Comparison of ENCODE assay signal across 31 cellular contexts in the genomic region with DNA sequence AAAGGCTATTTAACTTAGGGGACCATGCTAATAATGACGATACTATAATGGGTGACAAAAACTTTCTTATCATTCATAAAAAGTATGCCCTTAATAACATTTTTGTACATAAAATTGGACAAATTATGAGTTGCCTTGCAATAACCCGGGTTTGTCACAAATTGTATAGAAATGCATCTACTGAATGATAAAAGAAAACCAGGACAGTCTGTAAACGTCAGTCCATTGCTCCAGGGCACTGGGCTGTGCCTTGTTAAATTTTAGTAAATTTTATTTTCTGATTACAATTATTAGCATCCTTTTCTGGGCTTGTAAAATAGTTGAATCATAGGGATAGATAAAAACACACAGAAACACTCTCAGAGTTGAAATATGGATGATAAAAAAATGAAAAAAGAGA.
DNase-seq lines count a peak whose midpoint lies in the region; ATAC-seq and TF ChIP-seq lines count a peak whose summit lies in the region.
"Had no signal": no experiment of that assay in that cellular context is flagged by ENCODE, and none has a peak within 500 bp of the region (broad histone marks: within the 10 kb centered on the region; RNA-seq: fewer than 3 reads in every experiment).

No MANE protein-coding gene starts in this region.

- H3K79me2 ChIP-seq in SK-N-SH (ENCODE audit: insufficient read depth) = no peaks in the 10 kb centered on the region

- ATAC-seq in SK-N-SH treated with all-trans-retinoic acid at 6 μM for 48 hours = no peak
- ATAC-seq: A549; CD8-positive, alpha-beta T cell had no signal

- no peaks in the 10 kb centered on the region for H3K9me2 ChIP-seq in SK-N-SH

- H3K9me3 Mint-ChIP-seq in endodermal cell = no peaks in the 10 kb centered on the region

- DNase-seq in SK-N-SH = peak; percentile 27
- no peak for DNase-seq in endodermal cell
- no peak for DNase-seq in GOT3 (lab: John Stamatoyannopoulos, UW)
- DNase-seq: 8988T; ACHN; AML-193; BE2C; C1 segment of cervical spinal cord; Caco-2; Calu3; CD4-positive, alpha-beta memory T cell; CD4-positive, alpha-beta T cell; CD4-positive, CD25-positive, alpha-beta regulatory T cell; CD8-positive, alpha-beta memory T cell; CD8-positive, alpha-beta T cell; COR-L47; DMS 273 treated with DMSO at 0.1 percent for 48 hours; DMS153; DMS53; DMS79; DMS79 treated with DMSO at 0.1 percent for 48 hours; DND-41; EL had no signal

- TF ChIP-seq EP300 in SK-N-SH (IDR thresholded peaks at IDR 0.05; ENCODE audit: borderline replicate concordance in 1 of 2, low read depth in 1 of 2, low read length in 1 of 2) = peak in 1 of 2 experiments; percentile 76; a peak in 2 of 4 replicates

- no peaks in the 10 kb centered on the region for H3K4me1 Mint-ChIP-seq in endodermal cell
- H3K4me1 Mint-ChIP-seq: B cell; CD14-positive monocyte; CD4-positive, alpha-beta memory T cell; CD4-positive, CD25-positive, alpha-beta regulatory T cell; CD8-positive, alpha-beta memory T cell had no signal

- no peak overlapping the region for H2AFZ ChIP-seq in SK-N-SH (ENCODE audit: low read depth)

- H3K4me3 ChIP-seq in SK-N-SH (ENCODE audit: low read depth in 2 of 2, low read length in 1 of 2) = no peak overlapping the region
- no peak overlapping the region for H3K4me3 ChIP-seq in endodermal cell (ENCODE audit: low read length)
- H3K4me3 ChIP-seq: A549; BLaER1; BLaER1 treated with 17β-estradiol and CSF1 and Interleukin-3, amounts not matched to agents 10 nM and 100 nM had no signal

- WGBS in SK-N-SH (ENCODE audit: low lambda C conversion rate) = 16% methylated on average over 3 of the region's 3 CpGs
- 91 to 100% methylated on average over 1 to 3 of the region's 3 CpGs for whole genome bisulfite sequencing in endodermal cell (ENCODE audit: insufficient coverage in 1 of 2, insufficient read length in 1 of 2), 2 experiments

- TF ChIP-seq RAD21 in SK-N-SH (IDR thresholded peaks at IDR 0.05; ENCODE audit: low read length) = no peak

- H3K9me3 ChIP-seq in SK-N-SH = no peaks in the 10 kb centered on the region
- no peaks in the 10 kb centered on the region for H3K9me3 ChIP-seq in endodermal cell (ENCODE audit: control insufficient read depth, low read length)
- H3K9me3 ChIP-seq: A549; BE2C; BLaER1; BLaER1 treated with 17β-estradiol and CSF1 and Interleukin-3, amounts not matched to agents 10 nM and 100 nM; Caco-2 had no signal

- no peaks in the 10 kb centered on the region for H4K20me1 ChIP-seq in SK-N-SH (ENCODE audit: insufficient read depth)
- H4K20me1 ChIP-seq: BLaER1; BLaER1 treated with 17β-estradiol and CSF1 and Interleukin-3, amounts not matched to agents 10 nM and 100 nM had no signal

- no peaks in the 10 kb centered on the region for H3F3A ChIP-seq in SK-N-SH (replicated peaks; ENCODE audit: insufficient read depth)

- H3K27me3 Mint-ChIP-seq in endodermal cell (ENCODE audit: insufficient read depth) = no peaks in the 10 kb centered on the region
- H3K27me3 Mint-ChIP-seq: B cell; CD4-positive, alpha-beta memory T cell; CD4-positive, alpha-beta T cell; CD4-positive, CD25-positive, alpha-beta regulatory T cell; CD8-positive, alpha-beta memory T cell had no signal

- H3K4me1 ChIP-seq in SK-N-SH (ENCODE audit: control insufficient read depth in 1 of 2, insufficient read depth in 2 of 2, low read depth in 1 of 2, low read length in 1 of 2) (no peaks in the 10 kb centered on the region; a peak in 1 of 4 replicates), endodermal cell (ENCODE audit: control insufficient read depth, insufficient read depth, low read length) (no peaks in the 10 kb centered on the region)
- H3K4me1 ChIP-seq: A549; BLaER1; BLaER1 treated with 17β-estradiol and CSF1 and Interleukin-3, amounts not matched to agents 10 nM and 100 nM; Caco-2 had no signal

- no peak overlapping the region for H3K27ac Mint-ChIP-seq in endodermal cell
- H3K27ac Mint-ChIP-seq: B cell; CD14-positive monocyte; CD4-positive, alpha-beta memory T cell; CD4-positive, alpha-beta T cell; CD4-positive, CD25-positive, alpha-beta regulatory T cell; CD8-positive, alpha-beta memory T cell; CD8-positive, alpha-beta T cell had no signal

- no peak overlapping the region for H3K4me2 ChIP-seq in SK-N-SH
- H3K4me2 ChIP-seq: A549; BLaER1; BLaER1 treated with 17β-estradiol and CSF1 and Interleukin-3, amounts not matched to agents 10 nM and 100 nM had no signal

- TF ChIP-seq CTCF in SK-N-SH (IDR thresholded peaks at IDR 0.05) = no peak
- no peak for TF ChIP-seq CTCF in endodermal cell (conservative IDR thresholded peaks at IDR 0.05)

- H3K9ac ChIP-seq in SK-N-SH (no peak overlapping the region), endodermal cell (ENCODE audit: extremely low read depth, low read length, poor library complexity, severe bottlenecking) (no peak overlapping the region)
- H3K9ac ChIP-seq: BLaER1; BLaER1 treated with 17β-estradiol and CSF1 and Interleukin-3, amounts not matched to agents 10 nM and 100 nM had no signal

- H3K36me3 Mint-ChIP-seq in endodermal cell (ENCODE audit: low read depth) = no peaks in the 10 kb centered on the region
- H3K36me3 Mint-ChIP-seq: CD14-positive monocyte; CD4-positive, alpha-beta memory T cell; CD4-positive, CD25-positive, alpha-beta regulatory T cell; CD8-positive, alpha-beta memory T cell; CD8-positive, alpha-beta T cell had no signal

- CTCF ChIA-PET in SK-N-SH (lab: Yijun Ruan, JAX) = no interaction called here

- H3K27ac ChIP-seq in SK-N-SH (ENCODE audit: low read depth in 2 of 2, low read length in 1 of 2) (peak overlapping the region in 1 of 2 experiments; percentile 50; a peak in 1 of 4 replicates), endodermal cell (ENCODE audit: low read depth, low read length) (no peak overlapping the region)
- H3K27ac ChIP-seq: 22Rv1; A549; BLaER1; BLaER1 treated with 17β-estradiol and CSF1 and Interleukin-3, amounts not matched to agents 10 nM and 100 nM; C4-2B had no signal

- POLR2A ChIA-PET in SK-N-SH (lab: Yijun Ruan, JAX) = no interaction called here

- H3K27me3 ChIP-seq in SK-N-SH (ENCODE audit: insufficient read depth) (no peaks in the 10 kb centered on the region), endodermal cell (ENCODE audit: control insufficient read depth, insufficient read depth, low read length, poor library complexity, severe bottlenecking) (no peaks in the 10 kb centered on the region)
- H3K27me3 ChIP-seq: BE2C; BLaER1; BLaER1 treated with 17β-estradiol and CSF1 and Interleukin-3, amounts not matched to agents 10 nM and 100 nM had no signal

- no peak overlapping the region for H3K4me3 Mint-ChIP-seq in endodermal cell
- H3K4me3 Mint-ChIP-seq: B cell; CD14-positive monocyte; CD4-positive, alpha-beta memory T cell; CD4-positive, alpha-beta T cell; CD8-positive, alpha-beta memory T cell; CD8-positive, alpha-beta T cell had no signal

- H3K36me3 ChIP-seq in SK-N-SH (replicated peaks in 1 of 2; ENCODE audit: control insufficient read depth in 1 of 2, insufficient read depth in 2 of 2, low read length in 1 of 2) (no peaks in the 10 kb centered on the region), endodermal cell (ENCODE audit: control insufficient read depth, insufficient read depth, low read length) (no peaks in the 10 kb centered on the region)
- H3K36me3 ChIP-seq: BE2C; BLaER1; BLaER1 treated with 17β-estradiol and CSF1 and Interleukin-3, amounts not matched to agents 10 nM and 100 nM had no signal

TF ChIP-seq in SK-N-SH, 30 proteins besides CTCF, POLR2A, EP300 and RAD21 (continues in another document):
- TF ChIP-seq JUND (IDR thresholded peaks at IDR 0.05) (no peak), SMC3 (IDR thresholded peaks at IDR 0.05; ENCODE audit: low read depth, low read length) (no peak), MAX (IDR thresholded peaks at IDR 0.05; ENCODE audit: low read depth) (no peak), CHD2 (IDR thresholded peaks at IDR 0.05; ENCODE audit: low read length, partially characterized antibody) (peak; percentile 20), TCF12 (IDR thresholded peaks at IDR 0.05) (no peak)
- TF ChIP-seq, protein P1, sequence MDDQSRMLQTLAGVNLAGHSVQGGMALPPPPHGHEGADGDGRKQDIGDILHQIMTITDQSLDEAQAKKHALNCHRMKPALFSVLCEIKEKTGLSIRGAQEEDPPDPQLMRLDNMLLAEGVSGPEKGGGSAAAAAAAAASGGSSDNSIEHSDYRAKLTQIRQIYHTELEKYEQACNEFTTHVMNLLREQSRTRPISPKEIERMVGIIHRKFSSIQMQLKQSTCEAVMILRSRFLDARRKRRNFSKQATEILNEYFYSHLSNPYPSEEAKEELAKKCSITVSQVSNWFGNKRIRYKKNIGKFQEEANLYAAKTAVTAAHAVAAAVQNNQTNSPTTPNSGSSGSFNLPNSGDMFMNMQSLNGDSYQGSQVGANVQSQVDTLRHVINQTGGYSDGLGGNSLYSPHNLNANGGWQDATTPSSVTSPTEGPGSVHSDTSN (IDR thresholded peaks at IDR 0.05) = no peak

TF ChIP-seq in SK-N-SH treated with all-trans-retinoic acid at 6 μM for 48 hours, 23 proteins besides CTCF, POLR2A, EP300 and RAD21:
- TF ChIP-seq PPARA (CRISPR knock-in tag; IDR thresholded peaks at IDR 0.05; ENCODE audit: borderline replicate concordance) = no peak
- peak; percentile 49; the same call in 1 of the 2 replicates for TF ChIP-seq TCF4 (CRISPR knock-in tag; IDR thresholded peaks at IDR 0.05; ENCODE audit: borderline replicate concordance)
